In genomic region chr5:172223901-172224873, GRCh38 we compare ENCODE assay signal across 9 cellular contexts. TPM values are rescaled to one million over a fixed set of nuclear protein-coding genes. Genes with fewer than 3 reads are reported as not detected.
A peak's percentile ranks its signal among the peaks of the same experiment; 100 is the strongest.
DNase-seq lines count a peak whose midpoint lies in the region; ATAC-seq and TF ChIP-seq lines count a peak whose summit lies in the region.
"Had no signal": no experiment of that assay in that cellular context is flagged by ENCODE, and none has a peak within 500 bp of the region (broad histone marks: within the 10 kb centered on the region; RNA-seq: fewer than 3 reads in every experiment).

No MANE protein-coding gene starts in this region.

- ATAC-seq in GM19395 (IDR thresholded peaks at IDR 0.05; ENCODE audit: unreplicated experiment), result peak; percentile 89
- ATAC-seq in HG03159 (IDR thresholded peaks at IDR 0.05; ENCODE audit: unreplicated experiment), result peak; percentile 76

- DNase-seq in activated naive CD4-positive, alpha-beta T cell treated with anti-CD3 and anti-CD28 coated beads, Interleukin-2, amount 10 ng/mL, durations not matched to agents 7 days and 5 days, result peak; percentile 26
- no peak for DNase-seq in effector CD4-positive, alpha-beta T cell
- DNase-seq in COLO668 (lab: John Stamatoyannopoulos, UW; ENCODE audit: unreplicated experiment) (no peak), GDM1 (lab: John Stamatoyannopoulos, UW) (no peak), hepatocyte (ENCODE audit: low spot score) (no peak)

- H3K4me2 ChIP-seq in BLaER1 (peak overlapping the region; percentile 33), hepatocyte (no peak overlapping the region)

- peaks cover 45% of the 10 kb centered on the region for H3K79me2 ChIP-seq in hepatocyte

- CTCF ChIA-PET in activated naive CD4-positive, alpha-beta T cell treated with anti-CD3 and anti-CD28 coated beads, Interleukin-2, amount 10 ng/mL, durations not matched to agents 7 days and 5 days (lab: Charles Lee), result interaction anchor here (1.2 kb wide), 1 partner anchor 10 kb away, joined by 3 read pairs; no protein-coding TSS in a partner anchor

- H3K4me1 ChIP-seq in BLaER1, result peaks cover 17% of the 10 kb centered on the region
- H3K4me1 ChIP-seq in hepatocyte (ENCODE audit: insufficient read depth), result no peaks in the 10 kb centered on the region

- no peaks in the 10 kb centered on the region for H3K27me3 Mint-ChIP-seq in activated naive CD4-positive, alpha-beta T cell treated with anti-CD3 and anti-CD28 coated beads, Interleukin-2, amount 10 ng/mL, durations not matched to agents 7 days and 5 days

- H3K36me3 ChIP-seq in BLaER1 (peaks cover 93% of the 10 kb centered on the region), hepatocyte (replicated peaks; ENCODE audit: insufficient read depth, low read depth) (no peaks in the 10 kb centered on the region)

- H3K9me3 Mint-ChIP-seq in activated naive CD4-positive, alpha-beta T cell treated with anti-CD3 and anti-CD28 coated beads, Interleukin-2, amount 10 ng/mL, durations not matched to agents 7 days and 5 days, result peaks cover 2% of the 10 kb centered on the region

- peaks cover 32% of the 10 kb centered on the region for H3K9me3 ChIP-seq in BLaER1
- no peaks in the 10 kb centered on the region for H3K9me3 ChIP-seq in hepatocyte (ENCODE audit: low read depth)

- no peak overlapping the region for H3K4me3 Mint-ChIP-seq in activated naive CD4-positive, alpha-beta T cell treated with anti-CD3 and anti-CD28 coated beads, Interleukin-2, amount 10 ng/mL, durations not matched to agents 7 days and 5 days

- peak overlapping the region; percentile 50 for H3K27ac Mint-ChIP-seq in activated naive CD4-positive, alpha-beta T cell treated with anti-CD3 and anti-CD28 coated beads, Interleukin-2, amount 10 ng/mL, durations not matched to agents 7 days and 5 days

- H2AFZ ChIP-seq in hepatocyte, result no peak overlapping the region

- no peaks in the 10 kb centered on the region for H3K9me2 ChIP-seq in hepatocyte (replicated peaks; ENCODE audit: insufficient read depth)

- TF ChIP-seq CTCF in hepatocyte (IDR thresholded peaks at IDR 0.05; ENCODE audit: poor library complexity), result no peak

- H3K4me3 ChIP-seq in BLaER1 (no peak overlapping the region), hepatocyte (no peak overlapping the region)

- peaks cover 37% of the 10 kb centered on the region for H3K4me1 Mint-ChIP-seq in activated naive CD4-positive, alpha-beta T cell treated with anti-CD3 and anti-CD28 coated beads, Interleukin-2, amount 10 ng/mL, durations not matched to agents 7 days and 5 days

- no peak overlapping the region for H3K9ac ChIP-seq in BLaER1

- H4K20me1 ChIP-seq in BLaER1 (no peaks in the 10 kb centered on the region), hepatocyte (ENCODE audit: insufficient read depth, poor library complexity, severe bottlenecking) (no peaks in the 10 kb centered on the region)

- H3K27ac ChIP-seq in BLaER1 (no peak overlapping the region; the same call in 1 of the 2 replicates), hepatocyte (no peak overlapping the region)
- H3K27ac ChIP-seq: C4-2B had no signal

- H3K27me3 ChIP-seq in BLaER1 (no peaks in the 10 kb centered on the region), hepatocyte (no peaks in the 10 kb centered on the region)

- WGBS in hepatocyte (ENCODE audit: low lambda C conversion rate, missing lambda C conversion rate), result 93% methylated on average over 10 of the region's 10 CpGs

- peaks cover 51% of the 10 kb centered on the region for H3K36me3 Mint-ChIP-seq in activated naive CD4-positive, alpha-beta T cell treated with anti-CD3 and anti-CD28 coated beads, Interleukin-2, amount 10 ng/mL, durations not matched to agents 7 days and 5 days

RNA-seq across cellular contexts. Expression of gene EFCAB9, which starts 30.2 kb away (rescaled TPM):
- total RNA-seq in hepatocyte, result not detected in 2 replicates
- polyA plus RNA-seq in hepatocyte, result not detected in 2 replicates

RNA-seq across cellular contexts. Expression of gene STK10, which starts 36.2 kb away (rescaled TPM):
- total RNA-seq in hepatocyte, result 5.2 and 19.3 TPM in 2 replicates
- 11.3 and 18.0 TPM in 2 replicates for polyA plus RNA-seq in hepatocyte

RNA-seq across cellular contexts. Expression of gene UBTD2, which starts 59.4 kb away (rescaled TPM):
- total RNA-seq in hepatocyte, result 45.4 and 51.7 TPM in 2 replicates
- 21.6 and 27.4 TPM in 2 replicates for polyA plus RNA-seq in hepatocyte
